24 cellular contexts compared by ENCODE assay signal in genomic region chr1:32899586-32900296, GRCh38. TPM values are rescaled to one million over a fixed set of nuclear protein-coding genes. Genes with fewer than 3 reads are reported as not detected.
A peak's percentile ranks its signal among the peaks of the same experiment; 100 is the strongest.
DNase-seq lines count a peak whose midpoint lies in the region; ATAC-seq, FAIRE-seq and TF ChIP-seq lines count a peak whose summit lies in the region.
"Had no signal": no experiment of that assay in that cellular context is flagged by ENCODE, and none has a peak within 500 bp of the region (broad histone marks: within the 10 kb centered on the region; RNA-seq: fewer than 3 reads in every experiment).

No MANE protein-coding gene starts in this region.

- no peak overlapping the region for H3K27ac Mint-ChIP-seq in activated T-cell treated with anti-CD3 and anti-CD28 coated beads, Interleukin-2, amount 50 U/mL, for 24 hours
- no peak overlapping the region for H3K27ac Mint-ChIP-seq in activated T-cell treated with anti-CD3 and anti-CD28 coated beads, Interleukin-2, amount 50 U/mL, for 72 hours
- H3K27ac Mint-ChIP-seq in astrocyte (ENCODE audit: unreplicated experiment) = no peak overlapping the region
- H3K27ac Mint-ChIP-seq in activated T-helper 1 cell treated with anti-CD3 and anti-CD28 coated beads, Interleukin-12 subunit alpha, Interleukin-12 subunit beta, Interleukin-2, Interleukin-4 antibody, amounts not matched to agents 30 ng/mL and 10 ng/mL and 1 ng/mL, durations not matched to agents 14 hours and 24 hours and 36 hours = no peak overlapping the region
- H3K27ac Mint-ChIP-seq: activated CD8-positive, alpha-beta memory T cell treated with anti-CD3 and anti-CD28 coated beads, Interleukin-2, amount 10 ng/mL, durations not matched to agents 7 days and 5 days; activated naive CD4-positive, alpha-beta T cell treated with anti-CD3 and anti-CD28 coated beads for 36 hours had no signal

- H3K27me3 ChIP-seq in astrocyte (ENCODE audit: insufficient read depth, low read length) (peaks cover 3% of the 10 kb centered on the region), mucosa of rectum (ENCODE audit: control insufficient read depth in 2 of 2, insufficient read depth in 2 of 2, low read length in 2 of 2) (peaks cover 0 to 3% of the 10 kb centered on the region in 2 donors), upper lobe of right lung (peaks cover 10% of the 10 kb centered on the region)
- H3K27me3 ChIP-seq: body of pancreas had no signal

- H3K4me3 ChIP-seq in astrocyte (ENCODE audit: insufficient read depth, low read depth, low read length) (no peak overlapping the region), mucosa of rectum (ENCODE audit: low read length in 2 of 2) (peak overlapping the region; percentile 81 to 86), upper lobe of right lung (no peak overlapping the region)

- intact Hi-C loops in upper lobe of right lung (cut with DNase I) = no loop called here
- intact Hi-C loops in activated T-helper 1 cell treated with anti-CD3 and anti-CD28 coated beads, Interleukin-12 subunit alpha, Interleukin-12 subunit beta, Interleukin-2, Interleukin-4 antibody, amounts not matched to agents 30 ng/mL and 10 ng/mL and 1 ng/mL, durations not matched to agents 14 hours and 24 hours and 36 hours (cut with micrococcal nuclease) = no loop called here

- no peaks in the 10 kb centered on the region for H3K9me3 Mint-ChIP-seq in activated T-cell treated with anti-CD3 and anti-CD28 coated beads, Interleukin-2, amount 50 U/mL, for 24 hours
- H3K9me3 Mint-ChIP-seq in activated T-cell treated with anti-CD3 and anti-CD28 coated beads, Interleukin-2, amount 50 U/mL, for 72 hours = no peaks in the 10 kb centered on the region
- H3K9me3 Mint-ChIP-seq in astrocyte (ENCODE audit: unreplicated experiment) = no peaks in the 10 kb centered on the region
- H3K9me3 Mint-ChIP-seq in activated T-helper 1 cell treated with anti-CD3 and anti-CD28 coated beads, Interleukin-12 subunit alpha, Interleukin-12 subunit beta, Interleukin-2, Interleukin-4 antibody, amounts not matched to agents 30 ng/mL and 10 ng/mL and 1 ng/mL, durations not matched to agents 14 hours and 24 hours and 36 hours = no peaks in the 10 kb centered on the region
- H3K9me3 Mint-ChIP-seq: activated naive CD4-positive, alpha-beta T cell treated with anti-CD3 and anti-CD28 coated beads for 36 hours; stimulated activated memory B cell treated with anti-CD40 and anti-IgM and Interleukin-4, amounts not matched to agents 10 μg/mL and 1 μg/mL and 100 μg/mL, for 72 hours had no signal

- no peak for TF ChIP-seq CTCF in astrocyte (IDR thresholded peaks at IDR 0.05; ENCODE audit: insufficient read depth, low read depth, low read length)
- no peak for TF ChIP-seq CTCF in upper lobe of right lung (IDR thresholded peaks at IDR 0.05)
- TF ChIP-seq CTCF in GM13977 (IDR thresholded peaks at IDR 0.05; ENCODE audit: extremely low read depth, insufficient read depth, missing control alignments) = no peak

- ATAC-seq in activated T-cell treated with anti-CD3 and anti-CD28 coated beads, Interleukin-2, amount 50 U/mL, for 72 hours (replicated peaks in 1 of 2) = no peak
- ATAC-seq in upper lobe of right lung = no peak
- ATAC-seq: activated CD4-positive, CD25-positive, alpha-beta regulatory T cell treated with anti-CD3 and anti-CD28 coated beads, Interleukin-2, amount 50 U/mL, for 24 hours; activated CD8-positive, alpha-beta memory T cell treated with anti-CD3 and anti-CD28 coated beads, Interleukin-2, amount 10 ng/mL, durations not matched to agents 7 days and 5 days; body of pancreas; stimulated activated memory B cell treated with anti-CD40 and anti-IgM and Interleukin-4, amounts not matched to agents 10 μg/mL and 1 μg/mL and 100 μg/mL, for 72 hours had no signal

- H4K20me1 ChIP-seq in astrocyte (ENCODE audit: insufficient read depth, low read length) = no peaks in the 10 kb centered on the region

- no peaks in the 10 kb centered on the region for H3K79me2 ChIP-seq in astrocyte (ENCODE audit: insufficient read depth, low read length)

- no peaks in the 10 kb centered on the region for H3K36me3 Mint-ChIP-seq in activated T-cell treated with anti-CD3 and anti-CD28 coated beads, Interleukin-2, amount 50 U/mL, for 24 hours (ENCODE audit: low read depth)
- H3K36me3 Mint-ChIP-seq in activated T-cell treated with anti-CD3 and anti-CD28 coated beads, Interleukin-2, amount 50 U/mL, for 72 hours (ENCODE audit: insufficient read depth in 2 of 2) = peaks cover 0 to 2% of the 10 kb centered on the region in 2 donors
- H3K36me3 Mint-ChIP-seq in astrocyte (ENCODE audit: low read depth, unreplicated experiment) = peaks cover 2% of the 10 kb centered on the region
- no peaks in the 10 kb centered on the region for H3K36me3 Mint-ChIP-seq in activated T-helper 1 cell treated with anti-CD3 and anti-CD28 coated beads, Interleukin-12 subunit alpha, Interleukin-12 subunit beta, Interleukin-2, Interleukin-4 antibody, amounts not matched to agents 30 ng/mL and 10 ng/mL and 1 ng/mL, durations not matched to agents 14 hours and 24 hours and 36 hours (ENCODE audit: low read depth)
- H3K36me3 Mint-ChIP-seq: activated CD8-positive, alpha-beta memory T cell treated with anti-CD3 and anti-CD28 coated beads, Interleukin-2, amount 10 ng/mL, durations not matched to agents 7 days and 5 days; stimulated activated memory B cell treated with anti-CD40 and anti-IgM and Interleukin-4, amounts not matched to agents 10 μg/mL and 1 μg/mL and 100 μg/mL, for 72 hours had no signal

- H3K4me1 ChIP-seq in astrocyte (ENCODE audit: insufficient read depth, low read length) (peaks cover 2% of the 10 kb centered on the region), mucosa of rectum (ENCODE audit: control insufficient read depth in 2 of 2, insufficient read depth in 2 of 2, low read length in 2 of 2) (peaks cover 15 to 30% of the 10 kb centered on the region in 2 donors), upper lobe of right lung (peaks cover 4% of the 10 kb centered on the region)

- FAIRE-seq in astrocyte (lab: Jason Lieb, UNC) = no peak

- H3K27ac ChIP-seq in astrocyte (ENCODE audit: low read depth, low read length) = no peak overlapping the region
- H3K27ac ChIP-seq in mucosa of rectum (ENCODE audit: low read depth in 2 of 2, low read length in 2 of 2) = peak overlapping the region; percentile 45 to 78
- H3K27ac ChIP-seq in upper lobe of right lung = no peak overlapping the region

- no peaks in the 10 kb centered on the region for H3K36me3 ChIP-seq in astrocyte (ENCODE audit: insufficient read depth, low read length)
- H3K36me3 ChIP-seq in mucosa of rectum (ENCODE audit: control insufficient read depth in 2 of 2, insufficient read depth in 2 of 2, low read length in 2 of 2) = peaks cover 23 to 24% of the 10 kb centered on the region in 2 donors
- no peaks in the 10 kb centered on the region for H3K36me3 ChIP-seq in upper lobe of right lung
- H3K36me3 ChIP-seq: esophagus muscularis mucosa had no signal

- H3K9me3 ChIP-seq in astrocyte (ENCODE audit: insufficient read depth, low read depth, low read length) (no peaks in the 10 kb centered on the region), mucosa of rectum (ENCODE audit: control insufficient read depth in 2 of 2, low read length in 2 of 2) (no peaks in the 10 kb centered on the region), upper lobe of right lung (no peaks in the 10 kb centered on the region)
- H3K9me3 ChIP-seq: body of pancreas, esophagus muscularis mucosa had no signal

- H3K9ac ChIP-seq in astrocyte (ENCODE audit: low read length) (no peak overlapping the region), mucosa of rectum (ENCODE audit: low read depth in 1 of 2, low read length in 2 of 2) (peak overlapping the region; percentile 87 to 96)

- H2AFZ ChIP-seq in astrocyte (ENCODE audit: low read depth, low read length) = no peak overlapping the region

- peaks cover 9% of the 10 kb centered on the region for H3K4me1 Mint-ChIP-seq in activated T-cell treated with anti-CD3 and anti-CD28 coated beads, Interleukin-2, amount 50 U/mL, for 24 hours (ENCODE audit: low read depth)
- H3K4me1 Mint-ChIP-seq in activated T-cell treated with anti-CD3 and anti-CD28 coated beads, Interleukin-2, amount 50 U/mL, for 72 hours (ENCODE audit: low read depth) = peaks cover 4% of the 10 kb centered on the region
- no peaks in the 10 kb centered on the region for H3K4me1 Mint-ChIP-seq in astrocyte (ENCODE audit: low read depth, unreplicated experiment)
- peaks cover 5% of the 10 kb centered on the region for H3K4me1 Mint-ChIP-seq in activated T-helper 1 cell treated with anti-CD3 and anti-CD28 coated beads, Interleukin-12 subunit alpha, Interleukin-12 subunit beta, Interleukin-2, Interleukin-4 antibody, amounts not matched to agents 30 ng/mL and 10 ng/mL and 1 ng/mL, durations not matched to agents 14 hours and 24 hours and 36 hours (ENCODE audit: low read depth)

- in situ Hi-C loops in GM13977 (cut with MboI; ENCODE audit: low pct_unique_long_range_greater_than_20kb, low sequenced_read_pairs, unreplicated experiment) = no loop called here

- H3K27me3 Mint-ChIP-seq in activated T-cell treated with anti-CD3 and anti-CD28 coated beads, Interleukin-2, amount 50 U/mL, for 24 hours = peaks cover 65% of the 10 kb centered on the region
- peaks cover 54% of the 10 kb centered on the region for H3K27me3 Mint-ChIP-seq in activated T-cell treated with anti-CD3 and anti-CD28 coated beads, Interleukin-2, amount 50 U/mL, for 72 hours (ENCODE audit: low read depth)
- peaks cover 60% of the 10 kb centered on the region for H3K27me3 Mint-ChIP-seq in astrocyte (ENCODE audit: low read depth, unreplicated experiment)
- peaks cover 58% of the 10 kb centered on the region for H3K27me3 Mint-ChIP-seq in activated T-helper 1 cell treated with anti-CD3 and anti-CD28 coated beads, Interleukin-12 subunit alpha, Interleukin-12 subunit beta, Interleukin-2, Interleukin-4 antibody, amounts not matched to agents 30 ng/mL and 10 ng/mL and 1 ng/mL, durations not matched to agents 14 hours and 24 hours and 36 hours (ENCODE audit: insufficient read depth)

- no peak for DNase-seq in activated T-cell treated with anti-CD3 and anti-CD28 coated beads, Interleukin-2, amount 50 U/mL, for 24 hours
- no peak for DNase-seq in activated T-cell treated with anti-CD3 and anti-CD28 coated beads, Interleukin-2, amount 50 U/mL, for 72 hours
- no peak for DNase-seq in astrocyte (ENCODE audit: low read depth)
- peak; percentile 47 for DNase-seq in upper lobe of right lung
- no peak for DNase-seq in GM13977 (ENCODE audit: low spot score)
- no peak for DNase-seq in activated T-helper 1 cell treated with anti-CD3 and anti-CD28 coated beads, Interleukin-12 subunit alpha, Interleukin-12 subunit beta, Interleukin-2, Interleukin-4 antibody, amounts not matched to agents 30 ng/mL and 10 ng/mL and 1 ng/mL, durations not matched to agents 14 hours and 24 hours and 36 hours (ENCODE audit: low spot score)
- DNase-seq in pons (ENCODE audit: low spot score) = no peak
- DNase-seq: ACHN; activated CD8-positive, alpha-beta memory T cell treated with anti-CD3 and anti-CD28 coated beads, Interleukin-2, amount 10 ng/mL, durations not matched to agents 7 days and 5 days; activated naive CD4-positive, alpha-beta T cell treated with anti-CD3 and anti-CD28 coated beads for 36 hours; COR-L47; dermis blood vessel endothelial cell; KG1; NCI-H1092; NK-92 treated with Interleukin-12 subunit alpha and Interleukin-12 subunit beta, amount 100 ng/mL, for 24 hours; occipital lobe; SHP77 treated with DMSO at 0.1 percent for 48 hours had no signal

- peak overlapping the region; percentile 18 for H3K4me3 Mint-ChIP-seq in activated T-cell treated with anti-CD3 and anti-CD28 coated beads, Interleukin-2, amount 50 U/mL, for 24 hours
- no peak overlapping the region for H3K4me3 Mint-ChIP-seq in activated T-cell treated with anti-CD3 and anti-CD28 coated beads, Interleukin-2, amount 50 U/mL, for 72 hours
- peak overlapping the region; percentile 80 for H3K4me3 Mint-ChIP-seq in astrocyte (ENCODE audit: unreplicated experiment)
- H3K4me3 Mint-ChIP-seq in activated T-helper 1 cell treated with anti-CD3 and anti-CD28 coated beads, Interleukin-12 subunit alpha, Interleukin-12 subunit beta, Interleukin-2, Interleukin-4 antibody, amounts not matched to agents 30 ng/mL and 10 ng/mL and 1 ng/mL, durations not matched to agents 14 hours and 24 hours and 36 hours = no peak overlapping the region

- no peak overlapping the region for H3K4me2 ChIP-seq in astrocyte (ENCODE audit: low read length)

RNA-seq across cellular contexts. Expression of gene TMEM54, which starts 1.4 kb away (rescaled TPM):
- total RNA-seq in activated T-cell treated with anti-CD3 and anti-CD28 coated beads, Interleukin-2, amount 50 U/mL, for 72 hours = 1 to 10 TPM; 1.4 to 2.0 TPM
- total RNA-seq in astrocyte = 8.0 and 9.3 TPM in 2 replicates
- total RNA-seq in upper lobe of right lung = 41.9 TPM
- total RNA-seq in activated T-helper 1 cell treated with anti-CD3 and anti-CD28 coated beads, Interleukin-12 subunit alpha, Interleukin-12 subunit beta, Interleukin-2, Interleukin-4 antibody, amounts not matched to agents 30 ng/mL and 10 ng/mL and 1 ng/mL, durations not matched to agents 14 hours and 24 hours and 36 hours = 0.78 and 1.0 TPM in 2 replicates
- total RNA-seq: activated CD8-positive, alpha-beta memory T cell treated with anti-CD3 and anti-CD28 coated beads, Interleukin-2, amount 10 ng/mL, durations not matched to agents 7 days and 5 days; T-helper 2 cell treated with Interferon-gamma antibody and Interleukin-4, amounts not matched to agents 100 ng/mL and 5 ng/mL, for 36 hours had no signal

RNA-seq across cellular contexts. Expression of gene HPCA, which starts 13.4 kb away (rescaled TPM):
- total RNA-seq in activated T-cell treated with anti-CD3 and anti-CD28 coated beads, Interleukin-2, amount 50 U/mL, for 72 hours = under 1 TPM in 1 of 2 donors, not detected in 1; 0.36 TPM
- total RNA-seq in astrocyte = not detected in 2 replicates
- not detected for total RNA-seq in upper lobe of right lung
- 0.20 TPM in 1 of 2 replicates, not detected in the other for total RNA-seq in activated T-helper 1 cell treated with anti-CD3 and anti-CD28 coated beads, Interleukin-12 subunit alpha, Interleukin-12 subunit beta, Interleukin-2, Interleukin-4 antibody, amounts not matched to agents 30 ng/mL and 10 ng/mL and 1 ng/mL, durations not matched to agents 14 hours and 24 hours and 36 hours
- total RNA-seq: activated naive CD4-positive, alpha-beta T cell treated with anti-CD3 and anti-CD28 coated beads for 36 hours; body of pancreas; dermis blood vessel endothelial cell; skeletal muscle tissue had no signal

RNA-seq across cellular contexts. Expression of gene FNDC5, which starts 29.0 kb away (rescaled TPM):
- total RNA-seq in activated T-cell treated with anti-CD3 and anti-CD28 coated beads, Interleukin-2, amount 50 U/mL, for 72 hours = not detected
- total RNA-seq in astrocyte = 0.39 and 0.96 TPM in 2 replicates
- total RNA-seq in upper lobe of right lung = 1.5 TPM
- not detected in 2 replicates for total RNA-seq in activated T-helper 1 cell treated with anti-CD3 and anti-CD28 coated beads, Interleukin-12 subunit alpha, Interleukin-12 subunit beta, Interleukin-2, Interleukin-4 antibody, amounts not matched to agents 30 ng/mL and 10 ng/mL and 1 ng/mL, durations not matched to agents 14 hours and 24 hours and 36 hours
- total RNA-seq: activated CD8-positive, alpha-beta memory T cell treated with anti-CD3 and anti-CD28 coated beads, Interleukin-2, amount 10 ng/mL, durations not matched to agents 7 days and 5 days; activated naive CD4-positive, alpha-beta T cell treated with anti-CD3 and anti-CD28 coated beads for 36 hours; body of pancreas; T-helper 2 cell treated with Interferon-gamma antibody and Interleukin-4, amounts not matched to agents 100 ng/mL and 5 ng/mL, for 36 hours had no signal

Comparison
In these comparisons a context has a peak if more than half of its experiments do, and no peak if none do; other contexts are left out.
1. H3K4me3 Mint-ChIP-seq: peak in activated T-cell treated with anti-CD3 and anti-CD28 coated beads, Interleukin-2, amount 50 U/mL, for 24 hours (single experiment) and astrocyte (single experiment); none in activated T-cell treated with anti-CD3 and anti-CD28 coated beads, Interleukin-2, amount 50 U/mL, for 72 hours (0 of 2) and activated T-helper 1 cell treated with anti-CD3 and anti-CD28 coated beads, Interleukin-12 subunit alpha, Interleukin-12 subunit beta, Interleukin-2, Interleukin-4 antibody, amounts not matched to agents 30 ng/mL and 10 ng/mL and 1 ng/mL, durations not matched to agents 14 hours and 24 hours and 36 hours (single experiment).
2. H3K27ac ChIP-seq: peak in mucosa of rectum (2 of 2); none in astrocyte (single experiment) and upper lobe of right lung (single experiment).
3. H3K4me3 ChIP-seq: peak in mucosa of rectum (2 of 2); none in astrocyte (single experiment) and upper lobe of right lung (single experiment).